Comparison of ENCODE assay signal across 2 cellular contexts in the genomic region with DNA sequence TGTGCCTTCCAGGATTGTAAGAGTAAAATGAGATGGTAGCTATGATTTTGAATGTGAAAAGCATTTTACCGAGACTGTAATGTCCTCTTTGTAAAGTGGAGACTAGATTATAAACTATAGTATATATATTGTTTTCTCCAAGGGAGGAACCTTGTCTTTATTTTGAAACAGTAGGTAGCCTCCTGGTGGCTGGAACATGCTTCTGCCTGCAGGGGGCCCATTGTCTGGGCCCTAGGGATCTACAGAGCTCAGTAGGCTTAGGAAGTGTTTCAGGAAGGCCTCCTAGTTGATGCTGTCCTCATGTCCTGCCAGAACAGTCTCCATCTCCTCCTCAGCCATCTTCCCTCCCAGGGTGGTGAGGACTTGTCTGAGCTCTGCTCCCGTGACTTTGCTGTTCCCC.
TF ChIP-seq lines count a peak whose summit lies in the region.

No MANE protein-coding gene starts in this region.

TF ChIP-seq in IMR-90, 13 proteins besides CTCF, POLR2A, EP300 and RAD21:
- TF ChIP-seq CEBPB (IDR thresholded peaks at IDR 0.05; ENCODE audit: low read depth, low read length), result no peak
- TF ChIP-seq, protein P1, sequence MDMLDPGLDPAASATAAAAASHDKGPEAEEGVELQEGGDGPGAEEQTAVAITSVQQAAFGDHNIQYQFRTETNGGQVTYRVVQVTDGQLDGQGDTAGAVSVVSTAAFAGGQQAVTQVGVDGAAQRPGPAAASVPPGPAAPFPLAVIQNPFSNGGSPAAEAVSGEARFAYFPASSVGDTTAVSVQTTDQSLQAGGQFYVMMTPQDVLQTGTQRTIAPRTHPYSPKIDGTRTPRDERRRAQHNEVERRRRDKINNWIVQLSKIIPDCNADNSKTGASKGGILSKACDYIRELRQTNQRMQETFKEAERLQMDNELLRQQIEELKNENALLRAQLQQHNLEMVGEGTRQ (IDR thresholded peaks at IDR 0.05; ENCODE audit: low read depth, low read length), result no peak
- no peak for TF ChIP-seq RFX5 (IDR thresholded peaks at IDR 0.05; ENCODE audit: low read depth, low read length)

TF ChIP-seq in K562, 482 proteins besides CTCF, POLR2A, EP300 and RAD21:
- TF ChIP-seq, protein P2, sequence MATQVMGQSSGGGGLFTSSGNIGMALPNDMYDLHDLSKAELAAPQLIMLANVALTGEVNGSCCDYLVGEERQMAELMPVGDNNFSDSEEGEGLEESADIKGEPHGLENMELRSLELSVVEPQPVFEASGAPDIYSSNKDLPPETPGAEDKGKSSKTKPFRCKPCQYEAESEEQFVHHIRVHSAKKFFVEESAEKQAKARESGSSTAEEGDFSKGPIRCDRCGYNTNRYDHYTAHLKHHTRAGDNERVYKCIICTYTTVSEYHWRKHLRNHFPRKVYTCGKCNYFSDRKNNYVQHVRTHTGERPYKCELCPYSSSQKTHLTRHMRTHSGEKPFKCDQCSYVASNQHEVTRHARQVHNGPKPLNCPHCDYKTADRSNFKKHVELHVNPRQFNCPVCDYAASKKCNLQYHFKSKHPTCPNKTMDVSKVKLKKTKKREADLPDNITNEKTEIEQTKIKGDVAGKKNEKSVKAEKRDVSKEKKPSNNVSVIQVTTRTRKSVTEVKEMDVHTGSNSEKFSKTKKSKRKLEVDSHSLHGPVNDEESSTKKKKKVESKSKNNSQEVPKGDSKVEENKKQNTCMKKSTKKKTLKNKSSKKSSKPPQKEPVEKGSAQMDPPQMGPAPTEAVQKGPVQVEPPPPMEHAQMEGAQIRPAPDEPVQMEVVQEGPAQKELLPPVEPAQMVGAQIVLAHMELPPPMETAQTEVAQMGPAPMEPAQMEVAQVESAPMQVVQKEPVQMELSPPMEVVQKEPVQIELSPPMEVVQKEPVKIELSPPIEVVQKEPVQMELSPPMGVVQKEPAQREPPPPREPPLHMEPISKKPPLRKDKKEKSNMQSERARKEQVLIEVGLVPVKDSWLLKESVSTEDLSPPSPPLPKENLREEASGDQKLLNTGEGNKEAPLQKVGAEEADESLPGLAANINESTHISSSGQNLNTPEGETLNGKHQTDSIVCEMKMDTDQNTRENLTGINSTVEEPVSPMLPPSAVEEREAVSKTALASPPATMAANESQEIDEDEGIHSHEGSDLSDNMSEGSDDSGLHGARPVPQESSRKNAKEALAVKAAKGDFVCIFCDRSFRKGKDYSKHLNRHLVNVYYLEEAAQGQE (CRISPR knock-in tag; IDR thresholded peaks at IDR 0.05; ENCODE audit: low read depth), result no peak
- TF ChIP-seq MCM5 (IDR thresholded peaks at IDR 0.05; ENCODE audit: low read depth) (no peak), NEUROD1 (IDR thresholded peaks at IDR 0.05; ENCODE audit: borderline replicate concordance, low read depth, low read length, partially characterized antibody) (no peak), U2AF1 (optimal IDR thresholded peaks at IDR 0.05; ENCODE audit: low read depth, low read length) (no peak)
- TF ChIP-seq, protein P3, sequence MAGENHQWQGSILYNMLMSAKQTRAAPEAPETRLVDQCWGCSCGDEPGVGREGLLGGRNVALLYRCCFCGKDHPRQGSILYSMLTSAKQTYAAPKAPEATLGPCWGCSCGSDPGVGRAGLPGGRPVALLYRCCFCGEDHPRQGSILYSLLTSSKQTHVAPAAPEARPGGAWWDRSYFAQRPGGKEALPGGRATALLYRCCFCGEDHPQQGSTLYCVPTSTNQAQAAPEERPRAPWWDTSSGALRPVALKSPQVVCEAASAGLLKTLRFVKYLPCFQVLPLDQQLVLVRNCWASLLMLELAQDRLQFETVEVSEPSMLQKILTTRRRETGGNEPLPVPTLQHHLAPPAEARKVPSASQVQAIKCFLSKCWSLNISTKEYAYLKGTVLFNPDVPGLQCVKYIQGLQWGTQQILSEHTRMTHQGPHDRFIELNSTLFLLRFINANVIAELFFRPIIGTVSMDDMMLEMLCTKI (IDR thresholded peaks at IDR 0.05; ENCODE audit: partially characterized antibody), result no peak
- TF ChIP-seq, protein P4, sequence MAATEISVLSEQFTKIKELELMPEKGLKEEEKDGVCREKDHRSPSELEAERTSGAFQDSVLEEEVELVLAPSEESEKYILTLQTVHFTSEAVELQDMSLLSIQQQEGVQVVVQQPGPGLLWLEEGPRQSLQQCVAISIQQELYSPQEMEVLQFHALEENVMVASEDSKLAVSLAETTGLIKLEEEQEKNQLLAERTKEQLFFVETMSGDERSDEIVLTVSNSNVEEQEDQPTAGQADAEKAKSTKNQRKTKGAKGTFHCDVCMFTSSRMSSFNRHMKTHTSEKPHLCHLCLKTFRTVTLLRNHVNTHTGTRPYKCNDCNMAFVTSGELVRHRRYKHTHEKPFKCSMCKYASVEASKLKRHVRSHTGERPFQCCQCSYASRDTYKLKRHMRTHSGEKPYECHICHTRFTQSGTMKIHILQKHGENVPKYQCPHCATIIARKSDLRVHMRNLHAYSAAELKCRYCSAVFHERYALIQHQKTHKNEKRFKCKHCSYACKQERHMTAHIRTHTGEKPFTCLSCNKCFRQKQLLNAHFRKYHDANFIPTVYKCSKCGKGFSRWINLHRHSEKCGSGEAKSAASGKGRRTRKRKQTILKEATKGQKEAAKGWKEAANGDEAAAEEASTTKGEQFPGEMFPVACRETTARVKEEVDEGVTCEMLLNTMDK (IDR thresholded peaks at IDR 0.05; ENCODE audit: borderline replicate concordance, insufficient read depth, low read depth, low read length, poor library complexity, severe bottlenecking), result peak; percentile 28
- TF ChIP-seq, protein P5, sequence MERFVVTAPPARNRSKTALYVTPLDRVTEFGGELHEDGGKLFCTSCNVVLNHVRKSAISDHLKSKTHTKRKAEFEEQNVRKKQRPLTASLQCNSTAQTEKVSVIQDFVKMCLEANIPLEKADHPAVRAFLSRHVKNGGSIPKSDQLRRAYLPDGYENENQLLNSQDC (CRISPR knock-in tag; IDR thresholded peaks at IDR 0.05), result no peak
